In genomic region chr1:112674440-112674985, GRCh38 we compare ENCODE assay signal across 1 cellular context.
TF ChIP-seq lines count a peak whose summit lies in the region.

A gene with protein sequence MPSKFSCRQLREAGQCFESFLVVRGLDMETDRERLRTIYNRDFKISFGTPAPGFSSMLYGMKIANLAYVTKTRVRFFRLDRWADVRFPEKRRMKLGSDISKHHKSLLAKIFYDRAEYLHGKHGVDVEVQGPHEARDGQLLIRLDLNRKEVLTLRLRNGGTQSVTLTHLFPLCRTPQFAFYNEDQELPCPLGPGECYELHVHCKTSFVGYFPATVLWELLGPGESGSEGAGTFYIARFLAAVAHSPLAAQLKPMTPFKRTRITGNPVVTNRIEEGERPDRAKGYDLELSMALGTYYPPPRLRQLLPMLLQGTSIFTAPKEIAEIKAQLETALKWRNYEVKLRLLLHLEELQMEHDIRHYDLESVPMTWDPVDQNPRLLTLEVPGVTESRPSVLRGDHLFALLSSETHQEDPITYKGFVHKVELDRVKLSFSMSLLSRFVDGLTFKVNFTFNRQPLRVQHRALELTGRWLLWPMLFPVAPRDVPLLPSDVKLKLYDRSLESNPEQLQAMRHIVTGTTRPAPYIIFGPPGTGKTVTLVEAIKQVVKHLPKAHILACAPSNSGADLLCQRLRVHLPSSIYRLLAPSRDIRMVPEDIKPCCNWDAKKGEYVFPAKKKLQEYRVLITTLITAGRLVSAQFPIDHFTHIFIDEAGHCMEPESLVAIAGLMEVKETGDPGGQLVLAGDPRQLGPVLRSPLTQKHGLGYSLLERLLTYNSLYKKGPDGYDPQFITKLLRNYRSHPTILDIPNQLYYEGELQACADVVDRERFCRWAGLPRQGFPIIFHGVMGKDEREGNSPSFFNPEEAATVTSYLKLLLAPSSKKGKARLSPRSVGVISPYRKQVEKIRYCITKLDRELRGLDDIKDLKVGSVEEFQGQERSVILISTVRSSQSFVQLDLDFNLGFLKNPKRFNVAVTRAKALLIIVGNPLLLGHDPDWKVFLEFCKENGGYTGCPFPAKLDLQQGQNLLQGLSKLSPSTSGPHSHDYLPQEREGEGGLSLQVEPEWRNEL (plus strand): TSS chr1:112674659. CDS start chr1:112674913, 254 bp downstream.

TF ChIP-seq in HepG2, 621 proteins besides CTCF, POLR2A, EP300 and RAD21 (continued from another document and continues in another):
- TF ChIP-seq, protein P1, sequence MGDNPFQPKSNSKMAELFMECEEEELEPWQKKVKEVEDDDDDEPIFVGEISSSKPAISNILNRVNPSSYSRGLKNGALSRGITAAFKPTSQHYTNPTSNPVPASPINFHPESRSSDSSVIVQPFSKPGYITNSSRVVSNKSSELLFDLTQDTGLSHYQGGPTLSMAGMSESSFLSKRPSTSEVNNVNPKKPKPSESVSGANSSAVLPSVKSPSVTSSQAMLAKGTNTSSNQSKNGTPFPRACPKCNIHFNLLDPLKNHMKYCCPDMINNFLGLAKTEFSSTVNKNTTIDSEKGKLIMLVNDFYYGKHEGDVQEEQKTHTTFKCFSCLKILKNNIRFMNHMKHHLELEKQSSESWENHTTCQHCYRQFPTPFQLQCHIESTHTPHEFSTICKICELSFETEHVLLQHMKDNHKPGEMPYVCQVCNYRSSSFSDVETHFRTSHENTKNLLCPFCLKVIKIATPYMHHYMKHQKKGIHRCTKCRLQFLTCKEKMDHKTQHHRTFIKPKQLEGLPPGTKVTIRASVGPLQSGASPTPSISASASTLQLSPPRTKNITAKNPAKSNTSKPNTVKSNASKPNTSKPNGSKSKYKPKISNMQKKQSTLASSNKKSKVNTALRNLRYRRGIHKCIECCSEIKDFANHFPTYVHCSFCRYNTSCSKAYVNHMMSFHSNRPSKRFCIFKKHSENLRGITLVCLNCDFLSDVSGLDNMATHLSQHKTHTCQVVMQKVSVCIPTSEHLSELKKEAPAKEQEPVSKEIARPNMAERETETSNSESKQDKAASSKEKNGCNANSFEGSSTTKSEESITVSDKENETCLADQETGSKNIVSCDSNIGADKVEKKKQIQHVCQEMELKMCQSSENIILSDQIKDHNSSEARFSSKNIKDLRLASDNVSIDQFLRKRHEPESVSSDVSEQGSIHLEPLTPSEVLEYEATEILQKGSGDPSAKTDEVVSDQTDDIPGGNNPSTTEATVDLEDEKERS (CRISPR knock-in tag; IDR thresholded peaks at IDR 0.05) = 0 out of 2 replicates have a peak, but pooled peaks have one; percentile 16
- TF ChIP-seq POGK (CRISPR knock-in tag; conservative IDR thresholded peaks at IDR 0.05) (peak; percentile 44; the same call in 1 of the 2 replicates), ARHGAP35 (CRISPR knock-in tag; IDR thresholded peaks at IDR 0.05; ENCODE audit: borderline replicate concordance) (peak; percentile 7; the same call in 1 of the 2 replicates), ZNF792 (CRISPR knock-in tag; IDR thresholded peaks at IDR 0.05) (peak; percentile 6; the same call in 1 of the 2 replicates), PHF8 (CRISPR knock-in tag; IDR thresholded peaks at IDR 0.05) (peak; percentile 79), PRPF4 (IDR thresholded peaks at IDR 0.05; ENCODE audit: low read depth, low read length, poor library complexity, severe bottlenecking) (peak; percentile 20), ZIK1 (CRISPR knock-in tag; IDR thresholded peaks at IDR 0.05; ENCODE audit: borderline replicate concordance, low read depth) (no peak), HOXA5 (CRISPR knock-in tag; IDR thresholded peaks at IDR 0.05) (0 out of 2 replicates have a peak, but pooled peaks have one; percentile 11), MYC (CRISPR knock-in tag; IDR thresholded peaks at IDR 0.05; ENCODE audit: borderline replicate concordance) (peak; percentile 32; the same call in 1 of the 2 replicates), ERF (CRISPR knock-in tag; IDR thresholded peaks at IDR 0.05) (no peak; the same call in 1 of the 2 replicates), ZNF34 (CRISPR knock-in tag; IDR thresholded peaks at IDR 0.05; ENCODE audit: borderline replicate concordance) (no peak), MXI1 (IDR thresholded peaks at IDR 0.05; ENCODE audit: borderline replicate concordance, low read depth, low read length) (0 out of 3 replicates have a peak, but pooled peaks have one; percentile 47), ZZZ3 (CRISPR knock-in tag; IDR thresholded peaks at IDR 0.05; ENCODE audit: borderline replicate concordance) (peak; percentile 17; the same call in 1 of the 2 replicates), CHD2 (IDR thresholded peaks at IDR 0.05; ENCODE audit: low read depth, low read length) (no peak), AKAP8 (CRISPR knock-in tag; IDR thresholded peaks at IDR 0.05) (0 out of 2 replicates have a peak, but pooled peaks have one; percentile 11), ZBTB7A (CRISPR knock-in tag; IDR thresholded peaks at IDR 0.05) (peak; percentile 54; the same call in 1 of the 2 replicates), MAFG (CRISPR knock-in tag; IDR thresholded peaks at IDR 0.05) (no peak), AKNA (CRISPR knock-in tag; IDR thresholded peaks at IDR 0.05; ENCODE audit: borderline replicate concordance) (no peak), ZNF678 (CRISPR knock-in tag; IDR thresholded peaks at IDR 0.05) (no peak), ZNF180 (CRISPR knock-in tag; IDR thresholded peaks at IDR 0.05; ENCODE audit: borderline replicate concordance, low read depth) (0 out of 2 replicates have a peak, but pooled peaks have one; percentile 54), ZFP82 (CRISPR knock-in tag; IDR thresholded peaks at IDR 0.05; ENCODE audit: borderline replicate concordance) (0 out of 2 replicates have a peak, but pooled peaks have one; percentile 67), ZNF75D (CRISPR knock-in tag; IDR thresholded peaks at IDR 0.05; ENCODE audit: borderline replicate concordance) (no peak), MLLT10 (CRISPR knock-in tag; IDR thresholded peaks at IDR 0.05) (no peak), ZNF138 (CRISPR knock-in tag; IDR thresholded peaks at IDR 0.05; ENCODE audit: low read depth) (0 out of 2 replicates have a peak, but pooled peaks have one; percentile 7)
- TF ChIP-seq, protein P2, sequence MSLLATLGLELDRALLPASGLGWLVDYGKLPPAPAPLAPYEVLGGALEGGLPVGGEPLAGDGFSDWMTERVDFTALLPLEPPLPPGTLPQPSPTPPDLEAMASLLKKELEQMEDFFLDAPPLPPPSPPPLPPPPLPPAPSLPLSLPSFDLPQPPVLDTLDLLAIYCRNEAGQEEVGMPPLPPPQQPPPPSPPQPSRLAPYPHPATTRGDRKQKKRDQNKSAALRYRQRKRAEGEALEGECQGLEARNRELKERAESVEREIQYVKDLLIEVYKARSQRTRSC (CRISPR knock-in tag; IDR thresholded peaks at IDR 0.05; ENCODE audit: low read depth) = 0 out of 2 replicates have a peak, but pooled peaks have one; percentile 37
- TF ChIP-seq, protein P3, sequence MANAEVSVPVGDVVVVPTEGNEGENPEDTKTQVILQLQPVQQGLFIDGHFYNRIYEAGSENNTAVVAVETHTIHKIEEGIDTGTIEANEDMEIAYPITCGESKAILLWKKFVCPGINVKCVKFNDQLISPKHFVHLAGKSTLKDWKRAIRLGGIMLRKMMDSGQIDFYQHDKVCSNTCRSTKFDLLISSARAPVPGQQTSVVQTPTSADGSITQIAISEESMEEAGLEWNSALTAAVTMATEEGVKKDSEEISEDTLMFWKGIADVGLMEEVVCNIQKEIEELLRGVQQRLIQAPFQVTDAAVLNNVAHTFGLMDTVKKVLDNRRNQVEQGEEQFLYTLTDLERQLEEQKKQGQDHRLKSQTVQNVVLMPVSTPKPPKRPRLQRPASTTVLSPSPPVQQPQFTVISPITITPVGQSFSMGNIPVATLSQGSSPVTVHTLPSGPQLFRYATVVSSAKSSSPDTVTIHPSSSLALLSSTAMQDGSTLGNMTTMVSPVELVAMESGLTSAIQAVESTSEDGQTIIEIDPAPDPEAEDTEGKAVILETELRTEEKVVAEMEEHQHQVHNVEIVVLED (CRISPR knock-in tag; IDR thresholded peaks at IDR 0.05; ENCODE audit: borderline replicate concordance) = no peak
- TF ChIP-seq, protein P4, sequence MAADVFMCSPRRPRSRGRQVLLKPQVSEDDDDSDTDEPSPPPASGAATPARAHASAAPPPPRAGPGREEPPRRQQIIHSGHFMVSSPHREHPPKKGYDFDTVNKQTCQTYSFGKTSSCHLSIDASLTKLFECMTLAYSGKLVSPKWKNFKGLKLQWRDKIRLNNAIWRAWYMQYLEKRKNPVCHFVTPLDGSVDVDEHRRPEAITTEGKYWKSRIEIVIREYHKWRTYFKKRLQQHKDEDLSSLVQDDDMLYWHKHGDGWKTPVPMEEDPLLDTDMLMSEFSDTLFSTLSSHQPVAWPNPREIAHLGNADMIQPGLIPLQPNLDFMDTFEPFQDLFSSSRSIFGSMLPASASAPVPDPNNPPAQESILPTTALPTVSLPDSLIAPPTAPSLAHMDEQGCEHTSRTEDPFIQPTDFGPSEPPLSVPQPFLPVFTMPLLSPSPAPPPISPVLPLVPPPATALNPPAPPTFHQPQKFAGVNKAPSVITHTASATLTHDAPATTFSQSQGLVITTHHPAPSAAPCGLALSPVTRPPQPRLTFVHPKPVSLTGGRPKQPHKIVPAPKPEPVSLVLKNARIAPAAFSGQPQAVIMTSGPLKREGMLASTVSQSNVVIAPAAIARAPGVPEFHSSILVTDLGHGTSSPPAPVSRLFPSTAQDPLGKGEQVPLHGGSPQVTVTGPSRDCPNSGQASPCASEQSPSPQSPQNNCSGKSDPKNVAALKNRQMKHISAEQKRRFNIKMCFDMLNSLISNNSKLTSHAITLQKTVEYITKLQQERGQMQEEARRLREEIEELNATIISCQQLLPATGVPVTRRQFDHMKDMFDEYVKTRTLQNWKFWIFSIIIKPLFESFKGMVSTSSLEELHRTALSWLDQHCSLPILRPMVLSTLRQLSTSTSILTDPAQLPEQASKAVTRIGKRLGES (CRISPR knock-in tag; IDR thresholded peaks at IDR 0.05; ENCODE audit: borderline replicate concordance) = no peak
- TF ChIP-seq, protein P5, sequence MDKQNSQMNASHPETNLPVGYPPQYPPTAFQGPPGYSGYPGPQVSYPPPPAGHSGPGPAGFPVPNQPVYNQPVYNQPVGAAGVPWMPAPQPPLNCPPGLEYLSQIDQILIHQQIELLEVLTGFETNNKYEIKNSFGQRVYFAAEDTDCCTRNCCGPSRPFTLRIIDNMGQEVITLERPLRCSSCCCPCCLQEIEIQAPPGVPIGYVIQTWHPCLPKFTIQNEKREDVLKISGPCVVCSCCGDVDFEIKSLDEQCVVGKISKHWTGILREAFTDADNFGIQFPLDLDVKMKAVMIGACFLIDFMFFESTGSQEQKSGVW (CRISPR knock-in tag; IDR thresholded peaks at IDR 0.05; ENCODE audit: borderline replicate concordance) = 0 out of 2 replicates have a peak, but pooled peaks have one; percentile 20
- TF ChIP-seq, protein P6, sequence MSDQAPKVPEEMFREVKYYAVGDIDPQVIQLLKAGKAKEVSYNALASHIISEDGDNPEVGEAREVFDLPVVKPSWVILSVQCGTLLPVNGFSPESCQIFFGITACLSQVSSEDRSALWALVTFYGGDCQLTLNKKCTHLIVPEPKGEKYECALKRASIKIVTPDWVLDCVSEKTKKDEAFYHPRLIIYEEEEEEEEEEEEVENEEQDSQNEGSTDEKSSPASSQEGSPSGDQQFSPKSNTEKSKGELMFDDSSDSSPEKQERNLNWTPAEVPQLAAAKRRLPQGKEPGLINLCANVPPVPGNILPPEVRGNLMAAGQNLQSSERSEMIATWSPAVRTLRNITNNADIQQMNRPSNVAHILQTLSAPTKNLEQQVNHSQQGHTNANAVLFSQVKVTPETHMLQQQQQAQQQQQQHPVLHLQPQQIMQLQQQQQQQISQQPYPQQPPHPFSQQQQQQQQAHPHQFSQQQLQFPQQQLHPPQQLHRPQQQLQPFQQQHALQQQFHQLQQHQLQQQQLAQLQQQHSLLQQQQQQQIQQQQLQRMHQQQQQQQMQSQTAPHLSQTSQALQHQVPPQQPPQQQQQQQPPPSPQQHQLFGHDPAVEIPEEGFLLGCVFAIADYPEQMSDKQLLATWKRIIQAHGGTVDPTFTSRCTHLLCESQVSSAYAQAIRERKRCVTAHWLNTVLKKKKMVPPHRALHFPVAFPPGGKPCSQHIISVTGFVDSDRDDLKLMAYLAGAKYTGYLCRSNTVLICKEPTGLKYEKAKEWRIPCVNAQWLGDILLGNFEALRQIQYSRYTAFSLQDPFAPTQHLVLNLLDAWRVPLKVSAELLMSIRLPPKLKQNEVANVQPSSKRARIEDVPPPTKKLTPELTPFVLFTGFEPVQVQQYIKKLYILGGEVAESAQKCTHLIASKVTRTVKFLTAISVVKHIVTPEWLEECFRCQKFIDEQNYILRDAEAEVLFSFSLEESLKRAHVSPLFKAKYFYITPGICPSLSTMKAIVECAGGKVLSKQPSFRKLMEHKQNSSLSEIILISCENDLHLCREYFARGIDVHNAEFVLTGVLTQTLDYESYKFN (CRISPR knock-in tag; conservative IDR thresholded peaks at IDR 0.05) = peak; percentile 32; the same call in 1 of the 2 replicates
